1 cellular context compared by ENCODE assay signal in genomic region chr1:91900538-91900937, GRCh38.
TF ChIP-seq lines count a peak whose summit lies in the region.

No MANE protein-coding gene starts in this region.

TF ChIP-seq in SK-N-SH, 30 proteins besides CTCF, POLR2A, EP300 and RAD21 (continued from another document):
- TF ChIP-seq USF1 (IDR thresholded peaks at IDR 0.05; ENCODE audit: borderline replicate concordance, low read depth): no peak
- no peak for TF ChIP-seq YY1 (IDR thresholded peaks at IDR 0.05; ENCODE audit: low read depth)
- 0 out of 2 replicates have a peak, but pooled peaks have one; percentile 19 for TF ChIP-seq FOSL2 (IDR thresholded peaks at IDR 0.05; ENCODE audit: borderline replicate concordance, low read depth)
- no peak for TF ChIP-seq FOXJ3 (CRISPR knock-in tag; IDR thresholded peaks at IDR 0.05)
- no peak for TF ChIP-seq PBX3 (IDR thresholded peaks at IDR 0.05)
- TF ChIP-seq CHD2 (IDR thresholded peaks at IDR 0.05; ENCODE audit: low read length, partially characterized antibody): no peak
- no peak for TF ChIP-seq FOXM1 (IDR thresholded peaks at IDR 0.05; ENCODE audit: low read depth)
- TF ChIP-seq EZH2phosphoT487 (IDR thresholded peaks at IDR 0.05; ENCODE audit: borderline replicate concordance, low read depth): no peak
- TF ChIP-seq MEF2A (IDR thresholded peaks at IDR 0.05; ENCODE audit: borderline replicate concordance, low read depth): no peak
- TF ChIP-seq POLR2AphosphoS5 (IDR thresholded peaks at IDR 0.05; ENCODE audit: low read depth, low read length): no peak
